28 cellular contexts compared by ENCODE assay signal in genomic region chrX:10477525-10477924, GRCh38.
"Had no signal": no experiment of that assay in that cellular context is flagged by ENCODE, and none has a peak within 500 bp of the region (broad histone marks: within the 10 kb centered on the region; RNA-seq: fewer than 3 reads in every experiment).

No MANE protein-coding gene starts in this region.

- H3K27me3 Mint-ChIP-seq: activated CD4-positive, alpha-beta memory T cell treated with anti-CD3 and anti-CD28 coated beads, Interleukin-2, amount 10 ng/mL, durations not matched to agents 7 days and 5 days; activated CD4-positive, alpha-beta T cell treated with anti-CD3 and anti-CD28 coated beads for 36 hours; activated CD4-positive, alpha-beta T cell treated with anti-CD3 and anti-CD28 coated beads, Interleukin-2, amount 10 ng/mL, durations not matched to agents 24 days and 14 days; activated naive CD4-positive, alpha-beta T cell treated with anti-CD3 and anti-CD28 coated beads, Interleukin-2, amount 10 ng/mL, durations not matched to agents 7 days and 5 days; activated naive CD8-positive, alpha-beta T cell treated with anti-CD3 and anti-CD28 coated beads, Interleukin-2, amount 10 ng/mL, durations not matched to agents 7 days and 5 days; central memory CD8-positive, alpha-beta T cell; effector memory CD8-positive, alpha-beta T cell had no signal

- H3K9me3 ChIP-seq: ascending aorta, body of pancreas, esophagus muscularis mucosa, gastroesophageal sphincter had no signal

- H3K27ac Mint-ChIP-seq: activated CD4-positive, alpha-beta memory T cell treated with anti-CD3 and anti-CD28 coated beads, Interleukin-2, amount 10 ng/mL, durations not matched to agents 7 days and 5 days; activated CD4-positive, alpha-beta T cell treated with anti-CD3 and anti-CD28 coated beads for 36 hours; activated CD4-positive, alpha-beta T cell treated with anti-CD3 and anti-CD28 coated beads, Interleukin-2, amount 10 ng/mL, durations not matched to agents 24 days and 14 days; activated naive CD4-positive, alpha-beta T cell treated with anti-CD3 and anti-CD28 coated beads, Interleukin-2, amount 10 ng/mL, durations not matched to agents 7 days and 5 days; activated naive CD4-positive, alpha-beta T cell treated with anti-CD3 and anti-CD28 coated beads, Interleukin-2, amount 50 U/mL, for 72 hours; activated naive CD8-positive, alpha-beta T cell treated with anti-CD3 and anti-CD28 coated beads, Interleukin-2, amount 10 ng/mL, durations not matched to agents 7 days and 5 days; activated T-cell treated with anti-CD3 and anti-CD28 coated beads, Interleukin-2, amount 50 U/mL, for 24 hours; activated T-cell treated with anti-CD3 and anti-CD28 coated beads, Interleukin-2, amount 50 U/mL, for 72 hours; effector memory CD8-positive, alpha-beta T cell had no signal

- H3K4me1 Mint-ChIP-seq: activated CD4-positive, alpha-beta memory T cell treated with anti-CD3 and anti-CD28 coated beads, Interleukin-2, amount 10 ng/mL, durations not matched to agents 7 days and 5 days; activated CD4-positive, alpha-beta T cell treated with anti-CD3 and anti-CD28 coated beads for 36 hours; activated CD4-positive, alpha-beta T cell treated with anti-CD3 and anti-CD28 coated beads, Interleukin-2, amount 10 ng/mL, durations not matched to agents 24 days and 14 days; activated naive CD4-positive, alpha-beta T cell treated with anti-CD3 and anti-CD28 coated beads, Interleukin-2, amount 10 ng/mL, durations not matched to agents 7 days and 5 days; activated naive CD8-positive, alpha-beta T cell treated with anti-CD3 and anti-CD28 coated beads, Interleukin-2, amount 10 ng/mL, durations not matched to agents 7 days and 5 days; central memory CD8-positive, alpha-beta T cell had no signal

- H3K27me3 ChIP-seq: ascending aorta, body of pancreas, cardiac muscle cell, esophagus muscularis mucosa, gastroesophageal sphincter had no signal

- H3K4me3 ChIP-seq: ascending aorta, body of pancreas, cardiac muscle cell, esophagus muscularis mucosa, gastroesophageal sphincter had no signal

- DNase-seq: activated CD4-positive, alpha-beta memory T cell treated with anti-CD3 and anti-CD28 coated beads, Interleukin-2, amount 10 ng/mL, durations not matched to agents 7 days and 5 days; activated CD4-positive, alpha-beta T cell treated with anti-CD3 and anti-CD28 coated beads for 36 hours; activated CD4-positive, alpha-beta T cell treated with anti-CD3 and anti-CD28 coated beads, Interleukin-2, amount 10 ng/mL, durations not matched to agents 24 days and 14 days; activated CD4-positive, alpha-beta T cell treated with anti-CD3 and anti-CD28 coated beads, Interleukin-2, amount 50 U/mL, for 4 hours; activated CD4-positive, CD25-positive, alpha-beta regulatory T cell; activated CD4-positive, CD25-positive, alpha-beta regulatory T cell treated with anti-CD3 and anti-CD28 coated beads, Interleukin-2, amount 50 U/mL, for 72 hours; activated CD8-positive, alpha-beta memory T cell treated with anti-CD3 and anti-CD28 coated beads, Interleukin-2, amount 50 U/mL, for 48 hours; activated gamma-delta T cell; activated naive CD4-positive, alpha-beta T cell; activated naive CD4-positive, alpha-beta T cell treated with anti-CD3 and anti-CD28 coated beads, Interleukin-2, amount 10 ng/mL, durations not matched to agents 7 days and 5 days; activated naive CD8-positive, alpha-beta T cell treated with anti-CD3 and anti-CD28 coated beads, Interleukin-2, amount 10 ng/mL, durations not matched to agents 7 days and 5 days; activated T-cell treated with anti-CD3 and anti-CD28 coated beads for 4 hours; activated T-cell treated with anti-CD3 and anti-CD28 coated beads, Interleukin-2, amount 50 U/mL, for 24 hours; activated T-cell treated with anti-CD3 and anti-CD28 coated beads, Interleukin-2, amount 50 U/mL, for 72 hours; body of pancreas; cortex of kidney; dermis blood vessel endothelial cell; effector CD4-positive, alpha-beta T cell; effector memory CD8-positive, alpha-beta T cell; erythroblast; foreskin melanocyte; T-helper 2 cell had no signal

- H3K36me3 Mint-ChIP-seq: activated naive CD4-positive, alpha-beta T cell treated with anti-CD3 and anti-CD28 coated beads, Interleukin-2, amount 10 ng/mL, durations not matched to agents 7 days and 5 days; activated naive CD4-positive, alpha-beta T cell treated with anti-CD3 and anti-CD28 coated beads, Interleukin-2, amount 50 U/mL, for 72 hours; activated naive CD8-positive, alpha-beta T cell treated with anti-CD3 and anti-CD28 coated beads, Interleukin-2, amount 10 ng/mL, durations not matched to agents 7 days and 5 days had no signal

- ATAC-seq: activated CD4-positive, alpha-beta T cell treated with anti-CD3 and anti-CD28 coated beads for 36 hours; activated naive CD4-positive, alpha-beta T cell treated with anti-CD3 and anti-CD28 coated beads, Interleukin-2, amount 50 U/mL, for 72 hours; activated T-cell treated with anti-CD3 and anti-CD28 coated beads, Interleukin-2, amount 50 U/mL, for 72 hours; body of pancreas; effector memory CD8-positive, alpha-beta T cell; gastroesophageal sphincter had no signal

- H3K4me3 Mint-ChIP-seq: activated CD4-positive, alpha-beta memory T cell treated with anti-CD3 and anti-CD28 coated beads, Interleukin-2, amount 10 ng/mL, durations not matched to agents 7 days and 5 days; activated CD4-positive, alpha-beta T cell treated with anti-CD3 and anti-CD28 coated beads for 36 hours; activated CD4-positive, alpha-beta T cell treated with anti-CD3 and anti-CD28 coated beads, Interleukin-2, amount 10 ng/mL, durations not matched to agents 24 days and 14 days; activated naive CD4-positive, alpha-beta T cell treated with anti-CD3 and anti-CD28 coated beads, Interleukin-2, amount 10 ng/mL, durations not matched to agents 7 days and 5 days; activated naive CD8-positive, alpha-beta T cell treated with anti-CD3 and anti-CD28 coated beads, Interleukin-2, amount 10 ng/mL, durations not matched to agents 7 days and 5 days; activated T-cell treated with anti-CD3 and anti-CD28 coated beads, Interleukin-2, amount 50 U/mL, for 24 hours; activated T-cell treated with anti-CD3 and anti-CD28 coated beads, Interleukin-2, amount 50 U/mL, for 72 hours; central memory CD8-positive, alpha-beta T cell; effector memory CD8-positive, alpha-beta T cell had no signal

- H3K9me3 Mint-ChIP-seq: activated CD4-positive, alpha-beta memory T cell treated with anti-CD3 and anti-CD28 coated beads, Interleukin-2, amount 10 ng/mL, durations not matched to agents 7 days and 5 days; activated CD4-positive, alpha-beta T cell treated with anti-CD3 and anti-CD28 coated beads, Interleukin-2, amount 10 ng/mL, durations not matched to agents 24 days and 14 days; activated naive CD8-positive, alpha-beta T cell treated with anti-CD3 and anti-CD28 coated beads, Interleukin-2, amount 10 ng/mL, durations not matched to agents 7 days and 5 days; effector memory CD8-positive, alpha-beta T cell had no signal

- H3K36me3 ChIP-seq: ascending aorta, cardiac muscle cell, esophagus muscularis mucosa, gastroesophageal sphincter had no signal

- H3K27ac ChIP-seq: ascending aorta, body of pancreas, cardiac muscle cell, esophagus muscularis mucosa, gastroesophageal sphincter had no signal
